8 cellular contexts compared by ENCODE assay signal in genomic region chr13:27622881-27623280, GRCh38. TPM values are rescaled to one million over a fixed set of nuclear protein-coding genes. Genes with fewer than 3 reads are reported as not detected.
DNase-seq lines count a peak whose midpoint lies in the region; ATAC-seq, FAIRE-seq and TF ChIP-seq lines count a peak whose summit lies in the region.

No MANE protein-coding gene starts in this region.

- no peaks in the 10 kb centered on the region for H3K27me3 ChIP-seq in PC-9 (ENCODE audit: insufficient read depth, low read depth)
- H3K27me3 ChIP-seq in H1 (replicated peaks in 1 of 4; ENCODE audit: control insufficient read depth in 3 of 4, extremely low read depth in 1 of 4, insufficient read depth in 3 of 4, low read length in 3 of 4) = no peaks in the 10 kb centered on the region

- no peak for TF ChIP-seq POLR2A in H1 (IDR thresholded peaks at IDR 0.05; ENCODE audit: control extremely low read depth in 1 of 2, low read depth in 2 of 2, low read length in 2 of 2)

- no peaks in the 10 kb centered on the region for H3K9me2 ChIP-seq in PC-9 (ENCODE audit: insufficient read depth)

- H3K9me3 Mint-ChIP-seq in T-helper 2 cell treated with Interferon-gamma antibody and Interleukin-4, amounts not matched to agents 5 μg/mL and 100 μg/mL, for 36 hours = no peaks in the 10 kb centered on the region
- H3K9me3 Mint-ChIP-seq in progenitor cell of endocrine pancreas (ENCODE audit: low read depth) = no peaks in the 10 kb centered on the region

- no peak overlapping the region for H4K91ac ChIP-seq in H1 (replicated peaks; ENCODE audit: insufficient read length, low read length)

- H3K4ac ChIP-seq in H1 (replicated peaks; ENCODE audit: insufficient read length, low read depth, low read length) = no peak overlapping the region

- peaks cover 35% of the 10 kb centered on the region; the same call in 1 of the 2 replicates for H3K36me3 ChIP-seq in PC-9 (ENCODE audit: low read depth)
- H3K36me3 ChIP-seq in H1 (ENCODE audit: control insufficient read depth in 2 of 4, insufficient read depth in 4 of 4, low read length in 3 of 4) = peaks cover 4 to 28% (median 11%) of the 10 kb centered on the region in 4 experiments; a peak in 7 of 8 replicates

- H4K8ac ChIP-seq in H1 (ENCODE audit: extremely low read depth, insufficient read depth, low read length) = no peak overlapping the region

- H2BK20ac ChIP-seq in H1 (ENCODE audit: low read length) = no peak overlapping the region

- 82% methylated on average over 7 of the region's 7 CpGs; no CpG with 5 or more reads in 1 of the 2 experiments for WGBS in H1 (ENCODE audit: extremely low coverage in 1 of 2, insufficient coverage in 1 of 2, insufficient read length in 1 of 2, insufficient replicate concordance in 2 of 2, low coverage in 1 of 2, low lambda C conversion rate in 2 of 2, missing lambda C conversion rate in 1 of 2), 2 experiments

- H3K4me3 Mint-ChIP-seq in T-helper 2 cell treated with Interferon-gamma antibody and Interleukin-4, amounts not matched to agents 5 μg/mL and 100 μg/mL, for 36 hours = peak overlapping the region; percentile 95
- peak overlapping the region; percentile 86 for H3K4me3 Mint-ChIP-seq in progenitor cell of endocrine pancreas (ENCODE audit: low read depth)

- ATAC-seq in activated CD4-positive, CD25-positive, alpha-beta regulatory T cell treated with anti-CD3 and anti-CD28 coated beads, Interleukin-2, amount 50 U/mL, for 24 hours = no peak
- ATAC-seq in omental fat pad (ENCODE audit: low FRiP score) = no peak

- no peak for TF ChIP-seq RAD21 in H1 (IDR thresholded peaks at IDR 0.05 in 1 of 2, conservative IDR thresholded peaks at IDR 0.05 in 1 of 2; ENCODE audit: low read depth in 2 of 2, low read length in 2 of 2)

- no peaks in the 10 kb centered on the region for H3K9me3 ChIP-seq in PC-9 (ENCODE audit: insufficient read depth, low read depth)
- no peaks in the 10 kb centered on the region for H3K9me3 ChIP-seq in H1 (ENCODE audit: insufficient read depth in 2 of 2, low read depth in 1 of 2, low read length in 1 of 2)

- H2BK5ac ChIP-seq in H1 (ENCODE audit: low read depth, low read length) = no peak overlapping the region

- H3K36me3 Mint-ChIP-seq in T-helper 2 cell treated with Interferon-gamma antibody and Interleukin-4, amounts not matched to agents 5 μg/mL and 100 μg/mL, for 36 hours (ENCODE audit: low read depth) = peaks cover 36% of the 10 kb centered on the region
- H3K36me3 Mint-ChIP-seq in progenitor cell of endocrine pancreas (ENCODE audit: insufficient read depth) = peaks cover 19% of the 10 kb centered on the region

- POLR2A ChIA-PET in PC-9 (lab: Charles Lee; ENCODE audit: unreplicated experiment) = interaction anchor here (0.7 kb wide), 1 partner anchor 209 kb away, joined by 3 read pairs; no protein-coding TSS in a partner anchor
- POLR2A ChIA-PET in H1 (lab: Charles Lee; ENCODE audit: partially characterized antibody) = interaction anchor here (0.6 to 3.9 kb wide), 7 partner anchors 10 to 146 kb away, joined by 3 to 26 read pairs (median 3); no protein-coding TSS in a partner anchor

- H3K4me3 ChIP-seq in PC-9 = peak overlapping the region; percentile 100
- peak overlapping the region; percentile 73 to 97 (median 93); a peak in 5 of 8 replicates for H3K4me3 ChIP-seq in H1 (ENCODE audit: extremely low read depth in 1 of 4, insufficient read depth in 2 of 4, low read depth in 3 of 4, low read length in 4 of 4)

- H3K4me1 Mint-ChIP-seq in T-helper 2 cell treated with Interferon-gamma antibody and Interleukin-4, amounts not matched to agents 5 μg/mL and 100 μg/mL, for 36 hours (ENCODE audit: low read depth) = peaks cover 59% of the 10 kb centered on the region
- peaks cover 52% of the 10 kb centered on the region for H3K4me1 Mint-ChIP-seq in progenitor cell of endocrine pancreas (ENCODE audit: low read depth)

- H2AK5ac ChIP-seq in H1 (ENCODE audit: low read depth, low read length) = no peak overlapping the region

- H3K9ac ChIP-seq in H1 (replicated peaks in 1 of 4; ENCODE audit: extremely low read depth in 1 of 4, low read depth in 3 of 4, low read length in 3 of 4) = 0 out of 7 replicates have a peak overlapping the region, but pooled peaks of 1 of the 4 experiments have one; percentile 19

- no peak overlapping the region for H4K5ac ChIP-seq in H1 (ENCODE audit: insufficient read length, low read depth, low read length)

- intact Hi-C loops in PC-9 (cut with micrococcal nuclease; ENCODE audit: unreplicated experiment) = no loop called here

- H2AFZ ChIP-seq in PC-9 (no peak overlapping the region), H1 (ENCODE audit: low read length) (no peak overlapping the region)

- peaks cover 19% of the 10 kb centered on the region for H3F3A ChIP-seq in PC-9 (ENCODE audit: insufficient read depth, low read depth)

- H3K27ac ChIP-seq in PC-9 (no peak overlapping the region), H1 (ENCODE audit: low read depth, low read length) (no peak overlapping the region)

- no peak overlapping the region for H3K14ac ChIP-seq in H1 (ENCODE audit: insufficient read length)

- H3K79me1 ChIP-seq in H1 (ENCODE audit: low read depth, low read length) = peaks cover 10% of the 10 kb centered on the region

- no peak overlapping the region for H2BK12ac ChIP-seq in H1 (ENCODE audit: low read depth, low read length)

- FAIRE-seq in H1 (lab: Jason Lieb, UNC) = no peak

- H3K79me2 ChIP-seq in PC-9 (ENCODE audit: low read depth) = peaks cover 82% of the 10 kb centered on the region
- peaks cover 30 to 77% of the 10 kb centered on the region in 2 experiments for H3K79me2 ChIP-seq in H1 (ENCODE audit: control insufficient read depth in 1 of 2, insufficient read depth in 2 of 2, low read length in 2 of 2)

- peaks cover 11% of the 10 kb centered on the region for H4K20me1 ChIP-seq in PC-9 (ENCODE audit: insufficient read depth)
- peaks cover 11 to 28% of the 10 kb centered on the region in 2 experiments for H4K20me1 ChIP-seq in H1 (replicated peaks in 1 of 2; ENCODE audit: control insufficient read depth in 1 of 2, insufficient read depth in 2 of 2, low read length in 2 of 2)

- H3K27me3 Mint-ChIP-seq in T-helper 2 cell treated with Interferon-gamma antibody and Interleukin-4, amounts not matched to agents 5 μg/mL and 100 μg/mL, for 36 hours (ENCODE audit: low read depth) = no peaks in the 10 kb centered on the region
- H3K27me3 Mint-ChIP-seq in progenitor cell of endocrine pancreas = no peaks in the 10 kb centered on the region

- CTCF ChIA-PET in PC-9 (lab: Charles Lee) (no interaction called here), H1 (lab: Charles Lee; ENCODE audit: partially characterized antibody) (interaction anchor here (0.7 to 1.7 kb wide), 5 partner anchors 10 to 251 kb away, joined by 3 to 7 read pairs (median 3); partner anchors contain the start of gene MTIF3)

- no peak overlapping the region for H3K56ac ChIP-seq in H1 (replicated peaks; ENCODE audit: insufficient read length, low read depth, low read length)

- peak overlapping the region; percentile 94 for H3K27ac Mint-ChIP-seq in T-helper 2 cell treated with Interferon-gamma antibody and Interleukin-4, amounts not matched to agents 5 μg/mL and 100 μg/mL, for 36 hours
- H3K27ac Mint-ChIP-seq in progenitor cell of endocrine pancreas = peak overlapping the region; percentile 79

- peak overlapping the region; percentile 79 for H3K4me2 ChIP-seq in PC-9
- H3K4me2 ChIP-seq in H1 (ENCODE audit: insufficient read depth in 1 of 2, low read depth in 2 of 2, low read length in 2 of 2) = peak overlapping the region; percentile 67 to 72

- no peak overlapping the region for H3K23ac ChIP-seq in H1 (ENCODE audit: insufficient read length)

- no peak overlapping the region for H3K18ac ChIP-seq in H1 (ENCODE audit: extremely low read depth, low read length)

- no peak for DNase-seq in T-helper 2 cell treated with Interferon-gamma antibody and Interleukin-4, amounts not matched to agents 5 μg/mL and 100 μg/mL, for 36 hours (ENCODE audit: low spot score)
- no peak for DNase-seq in T-helper 2 cell
- DNase-seq in PC-9 = no peak
- no peak for DNase-seq in H1 (ENCODE audit: low read depth in 1 of 2, low spot score in 2 of 2)
- no peak for DNase-seq in progenitor cell of endocrine pancreas (ENCODE audit: low spot score, unreplicated experiment)
- no peak for DNase-seq in omental fat pad (ENCODE audit: low spot score)
- DNase-seq in NCI-H1105 (lab: John Stamatoyannopoulos, UW) = no peak

- BruUV-seq in PC-9 (replicated peaks; lab: Mats Ljungman, UMichigan) = TSS peak; percentile 49

- H3K4me1 ChIP-seq in PC-9 (replicated peaks; ENCODE audit: insufficient read depth) (peaks cover 33% of the 10 kb centered on the region), H1 (replicated peaks in 1 of 4; ENCODE audit: control insufficient read depth in 3 of 4, insufficient read depth in 4 of 4, low read length in 3 of 4) (peaks cover 3 to 12% (median 7%) of the 10 kb centered on the region in 4 experiments; a peak in 6 of 7 replicates)

- no peak for TF ChIP-seq EP300 in H1 (IDR thresholded peaks at IDR 0.05; ENCODE audit: borderline replicate concordance in 1 of 2, low read depth in 2 of 2, low read length in 2 of 2)

- no peak for TF ChIP-seq CTCF in PC-9 (conservative IDR thresholded peaks at IDR 0.05)
- no peak for TF ChIP-seq CTCF in H1 (IDR thresholded peaks at IDR 0.05; ENCODE audit: control extremely low read depth in 1 of 3, insufficient read depth in 1 of 3, low read depth in 1 of 3, low read length in 3 of 3)
- TF ChIP-seq CTCF in progenitor cell of endocrine pancreas (IDR thresholded peaks at IDR 0.05; ENCODE audit: unreplicated experiment) = no peak
- no peak for TF ChIP-seq CTCF in omental fat pad (IDR thresholded peaks at IDR 0.05)

- no peak overlapping the region for H2BK15ac ChIP-seq in H1 (ENCODE audit: low read length)

- H2BK120ac ChIP-seq in H1 (replicated peaks; ENCODE audit: low read depth, low read length) = no peak overlapping the region

- H3K23me2 ChIP-seq in H1 (ENCODE audit: low read depth, low read length) = peaks cover 6% of the 10 kb centered on the region; the same call in 1 of the 2 replicates

RNA-seq across cellular contexts. Expression of gene POLR1D, which starts 1.2 kb away (rescaled TPM):
- total RNA-seq in PC-9 (2021) (104 and 119 TPM in 2 replicates), progenitor cell of endocrine pancreas (153 TPM in 2 replicates), omental fat pad (100 to 1,000 TPM in 1 of 4 donors, 10 to 100 TPM in 3; 69.0 to 110 (median 75.5) TPM)
- 232 TPM in 2 replicates for total RNA-seq in H1 (2021; fragmentation: NEBNext Ultra II Directional; extraction: Animal tissue kit (Norgen Biotek cat#: 25700))
- polyA plus RNA-seq in H1 (2011; rRNA removed) = 146 and 226 TPM in 2 replicates
- polyA plus RNA-seq in H1 (2011; cell fraction: cytosol; rRNA removed) = 210 TPM
- 135 TPM for polyA plus RNA-seq in H1 (2011; cell fraction: nucleus; rRNA removed)
- polyA plus RNA-seq in H1 (2012, experiment 1 of 2) = 221 to 334 TPM (median 230 TPM) in 4 replicates
- polyA plus RNA-seq in H1 (2012, experiment 2 of 2) = 298 TPM
- 346 TPM for polyA plus RNA-seq in H1 (2013, experiment 1 of 2)
- polyA plus RNA-seq in H1 (2013, experiment 2 of 2) = 335 TPM
- 77.6 and 78.6 TPM in 2 replicates for polyA minus RNA-seq in H1 (2011; rRNA and poly(A)+ RNA removed)
- 61.1 TPM for polyA minus RNA-seq in H1 (2011; cell fraction: cytosol; rRNA and poly(A)+ RNA removed)
- 78.1 TPM for polyA minus RNA-seq in H1 (2011; cell fraction: nucleus; rRNA and poly(A)+ RNA removed)

RNA-seq across cellular contexts. Expression of gene LNX2, which starts 2.6 kb away (rescaled TPM):
- 7.0 and 7.1 TPM in 2 replicates for total RNA-seq in PC-9 (2021)
- 12.3 and 13.9 TPM in 2 replicates for total RNA-seq in H1 (2021; fragmentation: NEBNext Ultra II Directional; extraction: Animal tissue kit (Norgen Biotek cat#: 25700))
- polyA plus RNA-seq in H1 (2011; rRNA removed) = 5.5 and 6.4 TPM in 2 replicates
- polyA plus RNA-seq in H1 (2011; cell fraction: cytosol; rRNA removed) = 6.5 TPM
- 4.9 TPM for polyA plus RNA-seq in H1 (2011; cell fraction: nucleus; rRNA removed)
- 5.3 to 5.9 TPM (median 5.6 TPM) in 4 replicates for polyA plus RNA-seq in H1 (2012, experiment 1 of 2)
- polyA plus RNA-seq in H1 (2012, experiment 2 of 2) = 0.66 TPM
- polyA plus RNA-seq in H1 (2013, experiment 1 of 2) = 6.3 TPM
- polyA plus RNA-seq in H1 (2013, experiment 2 of 2) = 6.0 TPM
- polyA minus RNA-seq in H1 (2011; rRNA and poly(A)+ RNA removed) = 17.4 and 20.9 TPM in 2 replicates
- polyA minus RNA-seq in H1 (2011; cell fraction: cytosol; rRNA and poly(A)+ RNA removed) = 10.1 TPM
- 14.3 TPM for polyA minus RNA-seq in H1 (2011; cell fraction: nucleus; rRNA and poly(A)+ RNA removed)
- total RNA-seq in progenitor cell of endocrine pancreas = 32.7 and 33.7 TPM in 2 replicates
- total RNA-seq in omental fat pad = 1 to 10 TPM; 5.0 to 6.6 (median 5.7) TPM
